Comparison of ENCODE assay signal across 31 cellular contexts in the genomic region with DNA sequence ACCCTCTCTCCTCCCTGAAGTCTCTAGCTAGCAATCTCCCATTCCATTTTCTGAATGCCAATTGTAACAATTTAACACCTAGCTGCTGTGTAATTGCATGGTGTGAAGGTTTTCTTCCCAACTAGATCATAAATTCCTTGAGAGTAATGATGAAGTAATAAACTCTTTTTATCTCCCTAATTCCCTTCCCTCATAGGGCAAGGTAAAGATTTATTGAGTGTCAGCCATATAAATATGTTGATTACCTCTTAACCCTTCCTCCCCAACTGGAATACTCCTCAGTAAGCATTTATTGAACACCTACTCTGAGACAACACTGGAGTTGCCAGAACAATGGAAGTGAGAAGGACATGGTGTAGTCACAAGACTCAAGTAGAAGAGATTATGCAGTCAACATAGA.
"Had no signal": no experiment of that assay in that cellular context is flagged by ENCODE, and none has a peak within 500 bp of the region (broad histone marks: within the 10 kb centered on the region; RNA-seq: fewer than 3 reads in every experiment).

No MANE protein-coding gene starts in this region.

- H3K27me3 ChIP-seq: neural progenitor cell, ovary, right lobe of liver, sigmoid colon, spleen, suprapubic skin, testis, tibial artery, transverse colon, upper lobe of right lung, uterus had no signal

- H3K9ac ChIP-seq: neural progenitor cell, parathyroid adenoma had no signal

- DNase-seq: naive thymus-derived CD4-positive, alpha-beta T cell; occipital lobe; ovary; posterior cingulate gyrus; psoas muscle; right cardiac atrium; right lobe of liver; sigmoid colon; spleen; stimulated activated CD4-positive, alpha-beta T cell treated with anti-CD3 and anti-CD28 coated beads, Interleukin-12 subunit alpha, Interleukin-12 subunit beta, amount 100 ng/mL, for 4 hours; stimulated activated CD4-positive, alpha-beta T cell treated with anti-CD3 and anti-CD28 coated beads, Interleukin-1b, Interleukin-23, amount 100 ng/mL, for 48 hours; stimulated activated CD4-positive, alpha-beta T cell treated with anti-CD3 and anti-CD28 coated beads, Interleukin-4, amount 100 ng/mL, for 1 hour; stimulated activated CD4-positive, alpha-beta T cell treated with anti-CD3 and anti-CD28 coated beads, Interleukin-4, amount 100 ng/mL, for 4 hours; stimulated activated CD8-positive, alpha-beta memory T cell treated with anti-CD3 and anti-CD28 coated beads, Interleukin-4, amount 100 ng/mL, for 48 hours; stimulated activated naive CD4-positive, alpha-beta T cell; stimulated activated naive CD8-positive, alpha-beta T cell treated with anti-CD3 and anti-CD28 coated beads, Interleukin-15, amount 100 ng/mL, for 72 hours; stimulated activated naive CD8-positive, alpha-beta T cell treated with anti-CD3 and anti-CD28 coated beads, Interleukin-15, Interleukin-2, amounts not matched to agents 100 U/mL and 50 U/mL, for 24 hours; substantia nigra; testis; tibial artery; transverse colon; upper lobe of right lung; uterus had no signal

- H3K4me3 ChIP-seq: neural progenitor cell, ovary, psoas muscle, right lobe of liver, sigmoid colon, smooth muscle cell, spleen, suprapubic skin, testis, tibial artery, transverse colon, upper lobe of right lung, uterus had no signal

- ATAC-seq: naive thymus-derived CD4-positive, alpha-beta T cell; natural killer cell treated with Interleukin-12 subunit alpha and Interleukin-12 subunit beta and Interleukin-15 and Interleukin-18, amount 100 ng/mL, for 72 hours; psoas muscle; right cardiac atrium; right lobe of liver; stimulated activated memory B cell treated with anti-CD40 and anti-IgM and Interleukin-4, amounts not matched to agents 10 μg/mL and 1 μg/mL and 100 μg/mL, for 72 hours; stimulated activated naive CD8-positive, alpha-beta T cell treated with anti-CD3 and anti-CD28 coated beads, Interleukin-15, amount 100 ng/mL, for 72 hours; stimulated activated naive CD8-positive, alpha-beta T cell treated with anti-CD3 and anti-CD28 coated beads, Interleukin-15, Interleukin-2, amounts not matched to agents 100 U/mL and 50 U/mL, for 24 hours; upper lobe of right lung had no signal

- H3K36me3 ChIP-seq: neural progenitor cell, ovary, right lobe of liver, sigmoid colon, spleen, suprapubic skin, tibial artery, transverse colon, upper lobe of right lung, uterus had no signal

- H3K9me3 Mint-ChIP-seq: natural killer cell treated with Interleukin-12 subunit alpha and Interleukin-12 subunit beta and Interleukin-15 and Interleukin-18, amount 100 ng/mL, for 72 hours; neural progenitor cell; stimulated activated memory B cell treated with anti-CD40 and anti-IgM and Interleukin-4, amounts not matched to agents 10 μg/mL and 1 μg/mL and 100 μg/mL, for 72 hours; type B pancreatic cell had no signal

- H3K27ac Mint-ChIP-seq: naive thymus-derived CD4-positive, alpha-beta T cell; natural killer cell treated with Interleukin-12 subunit alpha and Interleukin-12 subunit beta and Interleukin-15 and Interleukin-18, amount 100 ng/mL, for 72 hours; neural progenitor cell; progenitor cell of endocrine pancreas; stimulated activated memory B cell treated with anti-CD40 and anti-IgM and Interleukin-4, amounts not matched to agents 10 μg/mL and 1 μg/mL and 100 μg/mL, for 72 hours; stimulated activated naive CD8-positive, alpha-beta T cell treated with anti-CD3 and anti-CD28 coated beads, Interleukin-15, amount 100 ng/mL, for 72 hours; type B pancreatic cell had no signal

- H3K4me1 ChIP-seq: neural progenitor cell, parathyroid adenoma, psoas muscle, right lobe of liver, sigmoid colon, spleen, suprapubic skin, testis, transverse colon, upper lobe of right lung, uterus had no signal

- H3K36me3 Mint-ChIP-seq: natural killer cell treated with Interleukin-12 subunit alpha and Interleukin-12 subunit beta and Interleukin-15 and Interleukin-18, amount 100 ng/mL, for 72 hours; neural progenitor cell had no signal

- H3K9me3 ChIP-seq: ovary, psoas muscle, right lobe of liver, sigmoid colon, spleen, suprapubic skin, testis, tibial artery, transverse colon, upper lobe of right lung, uterus had no signal

- H3K27me3 Mint-ChIP-seq: naive thymus-derived CD4-positive, alpha-beta T cell; progenitor cell of endocrine pancreas; stimulated activated memory B cell treated with anti-CD40 and anti-IgM and Interleukin-4, amounts not matched to agents 10 μg/mL and 1 μg/mL and 100 μg/mL, for 72 hours; stimulated activated naive CD8-positive, alpha-beta T cell treated with anti-CD3 and anti-CD28 coated beads, Interleukin-15, amount 100 ng/mL, for 72 hours; type B pancreatic cell had no signal

- H3K27ac ChIP-seq: neural progenitor cell, ovary, parathyroid adenoma, psoas muscle, right lobe of liver, sigmoid colon, spleen, suprapubic skin, testis, tibial artery, transverse colon, upper lobe of right lung, uterus had no signal

- H3K4me3 Mint-ChIP-seq: natural killer cell treated with Interleukin-12 subunit alpha and Interleukin-12 subunit beta and Interleukin-15 and Interleukin-18, amount 100 ng/mL, for 72 hours; neural progenitor cell; stimulated activated memory B cell treated with anti-CD40 and anti-IgM and Interleukin-4, amounts not matched to agents 10 μg/mL and 1 μg/mL and 100 μg/mL, for 72 hours; stimulated activated naive CD8-positive, alpha-beta T cell treated with anti-CD3 and anti-CD28 coated beads, Interleukin-15, amount 100 ng/mL, for 72 hours; type B pancreatic cell had no signal

- H3K4me1 Mint-ChIP-seq: naive thymus-derived CD4-positive, alpha-beta T cell; neural progenitor cell; stimulated activated memory B cell treated with anti-CD40 and anti-IgM and Interleukin-4, amounts not matched to agents 10 μg/mL and 1 μg/mL and 100 μg/mL, for 72 hours; stimulated activated naive CD8-positive, alpha-beta T cell treated with anti-CD3 and anti-CD28 coated beads, Interleukin-15, amount 100 ng/mL, for 72 hours had no signal
